In genomic region chr2:154394600-154394999, GRCh38 we compare ENCODE assay signal across 1 cellular context.
TF ChIP-seq lines count a peak whose summit lies in the region.

No MANE protein-coding gene starts in this region.

TF ChIP-seq in HepG2, 621 proteins besides CTCF, POLR2A, EP300 and RAD21 (continued from another document):
- no peak for TF ChIP-seq ZNF749 (CRISPR knock-in tag; IDR thresholded peaks at IDR 0.05; ENCODE audit: borderline replicate concordance)
- TF ChIP-seq HNRNPK (IDR thresholded peaks at IDR 0.05; ENCODE audit: low read depth, low read length, poor library complexity, severe bottlenecking), result no peak
- no peak for TF ChIP-seq ZNF484 (CRISPR knock-in tag; IDR thresholded peaks at IDR 0.05; ENCODE audit: borderline replicate concordance, low read depth)
- TF ChIP-seq HOXA7 (CRISPR knock-in tag; IDR thresholded peaks at IDR 0.05), result no peak
- TF ChIP-seq ZNF691 (CRISPR knock-in tag; IDR thresholded peaks at IDR 0.05; ENCODE audit: borderline replicate concordance, low read depth), result no peak
- TF ChIP-seq ZNF768 (CRISPR knock-in tag; IDR thresholded peaks at IDR 0.05), result no peak
- no peak for TF ChIP-seq NCOR1 (IDR thresholded peaks at IDR 0.05; ENCODE audit: borderline replicate concordance, low read length)
- TF ChIP-seq GLI4 (CRISPR knock-in tag; IDR thresholded peaks at IDR 0.05; ENCODE audit: borderline replicate concordance), result no peak
- no peak for TF ChIP-seq ARHGAP35 (CRISPR knock-in tag; IDR thresholded peaks at IDR 0.05; ENCODE audit: borderline replicate concordance)
- TF ChIP-seq ZFP36L1 (CRISPR knock-in tag; IDR thresholded peaks at IDR 0.05), result no peak
- TF ChIP-seq MXD3 (CRISPR knock-in tag; IDR thresholded peaks at IDR 0.05), result no peak
- no peak for TF ChIP-seq CREB3 (CRISPR knock-in tag; IDR thresholded peaks at IDR 0.05)
